Comparison of ENCODE assay signal across 21 cellular contexts in genomic region chr2:235710933-235711332, GRCh38.
A peak's percentile ranks its signal among the peaks of the same experiment; 100 is the strongest.
DNase-seq lines count a peak whose midpoint lies in the region; ATAC-seq, FAIRE-seq and TF ChIP-seq lines count a peak whose summit lies in the region.
"Had no signal": no experiment of that assay in that cellular context is flagged by ENCODE, and none has a peak within 500 bp of the region (broad histone marks: within the 10 kb centered on the region; RNA-seq: fewer than 3 reads in every experiment).

No MANE protein-coding gene starts in this region.

- CTCF ChIA-PET in PC-3 (lab: Charles Lee) (no interaction called here), K562 (lab: Yijun Ruan, JAX; ENCODE audit: low intra/inter-chr PET ratio) (no interaction called here)

- H3K9me2 ChIP-seq in PC-3 (replicated peaks; ENCODE audit: low read length) (no peaks in the 10 kb centered on the region), hepatocyte (replicated peaks; ENCODE audit: insufficient read depth) (no peaks in the 10 kb centered on the region)

- H3K36me3 Mint-ChIP-seq in activated naive CD8-positive, alpha-beta T cell treated with anti-CD3 and anti-CD28 coated beads, Interleukin-2, amount 50 U/mL, for 24 hours (ENCODE audit: low read depth): no peaks in the 10 kb centered on the region
- H3K36me3 Mint-ChIP-seq: CD14-positive monocyte had no signal

- BruUV-seq in PC-3 (replicated peaks; lab: Mats Ljungman, UMichigan) (no TSS peak), K562 (replicated peaks; lab: Mats Ljungman, UMichigan) (no TSS peak)

- H3K9ac ChIP-seq in PC-3 (ENCODE audit: low read length): no peak overlapping the region
- H3K9ac ChIP-seq in K562 (ENCODE audit: insufficient read depth in 1 of 2, low read depth in 2 of 2, low read length in 2 of 2): no peak overlapping the region
- H3K9ac ChIP-seq: KMS-11 had no signal

- H3K27ac ChIP-seq in PC-3 (ENCODE audit: low read length): peak overlapping the region; percentile 96; the same call in 1 of the 2 replicates
- no peak overlapping the region for H3K27ac ChIP-seq in K562 (ENCODE audit: extremely low read depth, low read depth, low read length)
- H3K27ac ChIP-seq in hepatocyte: peak overlapping the region; percentile 97
- peak overlapping the region; percentile 43 for H3K27ac ChIP-seq in substantia nigra (ENCODE audit: low read depth, low read length, poor library complexity, severe bottlenecking)
- H3K27ac ChIP-seq: KMS-11, SJSA1 had no signal

- peaks cover 85% of the 10 kb centered on the region for H3K79me2 ChIP-seq in PC-3 (ENCODE audit: low read length)
- H3K79me2 ChIP-seq in K562 (ENCODE audit: control insufficient read depth, insufficient read depth, low read length): peaks cover 5% of the 10 kb centered on the region; the same call in 2 of the 3 replicates
- H3K79me2 ChIP-seq in hepatocyte: peaks cover 23% of the 10 kb centered on the region

- no peak for DNase-seq in PC-3
- no peak for DNase-seq in K562 (ENCODE audit: extremely low read depth in 1 of 4, low spot score in 3 of 4)
- no peak for DNase-seq in hepatocyte (ENCODE audit: low spot score)
- no peak for DNase-seq in substantia nigra (lab: John Stamatoyannopoulos, UW)
- no peak for DNase-seq in SHP77 treated with DMSO at 0.1 percent for 48 hours (lab: John Stamatoyannopoulos, UW)
- no peak for DNase-seq in activated naive CD8-positive, alpha-beta T cell treated with anti-CD3 and anti-CD28 coated beads, Interleukin-2, amount 50 U/mL, for 24 hours
- no peak for DNase-seq in NOMO-1 treated with dmso at 0.1 percent for 144 hours (lab: John Stamatoyannopoulos, UW; ENCODE audit: unreplicated experiment)
- no peak for DNase-seq in COLO668 (lab: John Stamatoyannopoulos, UW; ENCODE audit: unreplicated experiment)
- DNase-seq: EL, GF-D8, GOT3, NCI-H1105, NCI-H1694, NCI-H2171, NCI-H526 had no signal

- POLR2A ChIA-PET in PC-3 (lab: Charles Lee; ENCODE audit: unreplicated experiment): no interaction called here
- POLR2A ChIA-PET in K562 (lab: Yijun Ruan, JAX): no interaction called here

- H3K9me3 Mint-ChIP-seq in activated naive CD8-positive, alpha-beta T cell treated with anti-CD3 and anti-CD28 coated beads, Interleukin-2, amount 50 U/mL, for 24 hours: no peaks in the 10 kb centered on the region
- H3K9me3 Mint-ChIP-seq: CD14-positive monocyte had no signal

- FAIRE-seq in K562 (lab: Jason Lieb, UNC): no peak
- FAIRE-seq: A549 had no signal

- H3K4me3 ChIP-seq in PC-3 (ENCODE audit: low read length): no peak overlapping the region
- no peak overlapping the region for H3K4me3 ChIP-seq in K562
- H3K4me3 ChIP-seq in hepatocyte: no peak overlapping the region
- H3K4me3 ChIP-seq: A549, SJSA1 had no signal

- no peak overlapping the region for H3K27ac Mint-ChIP-seq in activated naive CD8-positive, alpha-beta T cell treated with anti-CD3 and anti-CD28 coated beads, Interleukin-2, amount 50 U/mL, for 24 hours
- H3K27ac Mint-ChIP-seq: B cell, CD14-positive monocyte had no signal

- H3K4me3 Mint-ChIP-seq in activated naive CD8-positive, alpha-beta T cell treated with anti-CD3 and anti-CD28 coated beads, Interleukin-2, amount 50 U/mL, for 24 hours: no peak overlapping the region
- H3K4me3 Mint-ChIP-seq: B cell, CD14-positive monocyte had no signal

- no peaks in the 10 kb centered on the region for H4K20me1 ChIP-seq in PC-3 (ENCODE audit: low read length)
- H4K20me1 ChIP-seq in K562 (replicated peaks; ENCODE audit: control insufficient read depth, insufficient read depth, low read length): peaks cover 13% of the 10 kb centered on the region
- H4K20me1 ChIP-seq in hepatocyte (ENCODE audit: insufficient read depth, poor library complexity, severe bottlenecking): no peaks in the 10 kb centered on the region

- no peak for TF ChIP-seq CTCF in PC-3 (conservative IDR thresholded peaks at IDR 0.05; ENCODE audit: low read depth, low read length)
- TF ChIP-seq CTCF in K562 (IDR thresholded peaks at IDR 0.05 in 2 of 3, conservative IDR thresholded peaks at IDR 0.05 in 1 of 3; ENCODE audit: insufficient read depth in 2 of 3, low read depth in 1 of 3, low read length in 3 of 3): no peak
- no peak for TF ChIP-seq CTCF in hepatocyte (IDR thresholded peaks at IDR 0.05; ENCODE audit: poor library complexity)

- ATAC-seq in PC-3: no peak
- no peak for ATAC-seq in K562
- no peak for ATAC-seq in activated naive CD8-positive, alpha-beta T cell treated with anti-CD3 and anti-CD28 coated beads, Interleukin-2, amount 50 U/mL, for 24 hours
- ATAC-seq: A549, HCT116 had no signal

- H3K9me1 ChIP-seq in K562 (ENCODE audit: control insufficient read depth, insufficient read depth, low read length): peaks cover 3% of the 10 kb centered on the region

- H3K9me3 ChIP-seq in PC-3 (ENCODE audit: low read length): no peaks in the 10 kb centered on the region
- H3K9me3 ChIP-seq in K562 (replicated peaks; ENCODE audit: control insufficient read depth, insufficient read depth, low read depth, low read length): no peaks in the 10 kb centered on the region
- H3K9me3 ChIP-seq in hepatocyte (ENCODE audit: low read depth): no peaks in the 10 kb centered on the region
- H3K9me3 ChIP-seq: A549, SJSA1 had no signal

- TF ChIP-seq EP300 in K562 (IDR thresholded peaks at IDR 0.05; ENCODE audit: low read length): no peak

- TF ChIP-seq POLR2A in K562 (conservative IDR thresholded peaks at IDR 0.05): no peak

- H2AFZ ChIP-seq in PC-3 (ENCODE audit: low read length) (no peak overlapping the region), K562 (ENCODE audit: low read depth, low read length) (no peak overlapping the region), hepatocyte (no peak overlapping the region)

- H3F3A ChIP-seq in PC-3 (ENCODE audit: low read length, unreplicated experiment): no peaks in the 10 kb centered on the region

- in situ Hi-C loops in K562 (cut with MboI): no loop called here

- no peak overlapping the region for H3K4me2 ChIP-seq in PC-3 (ENCODE audit: low read length)
- H3K4me2 ChIP-seq in K562 (ENCODE audit: insufficient read depth, low read length): no peak overlapping the region
- H3K4me2 ChIP-seq in hepatocyte: no peak overlapping the region
- H3K4me2 ChIP-seq: A549, KMS-11 had no signal

- H3K4me1 ChIP-seq in PC-3 (ENCODE audit: insufficient read depth, low read length): peaks cover 43% of the 10 kb centered on the region
- peaks cover 0 to 4% of the 10 kb centered on the region in 2 experiments; a peak in 2 of 5 replicates for H3K4me1 ChIP-seq in K562 (replicated peaks in 1 of 2; ENCODE audit: control insufficient read depth in 2 of 2, insufficient read depth in 2 of 2, low read length in 2 of 2)
- peaks cover 11% of the 10 kb centered on the region for H3K4me1 ChIP-seq in hepatocyte (ENCODE audit: insufficient read depth)

- no peaks in the 10 kb centered on the region for H3K27me3 Mint-ChIP-seq in activated naive CD8-positive, alpha-beta T cell treated with anti-CD3 and anti-CD28 coated beads, Interleukin-2, amount 50 U/mL, for 24 hours

- H3K4me1 Mint-ChIP-seq in activated naive CD8-positive, alpha-beta T cell treated with anti-CD3 and anti-CD28 coated beads, Interleukin-2, amount 50 U/mL, for 24 hours: no peaks in the 10 kb centered on the region
- H3K4me1 Mint-ChIP-seq: B cell, CD14-positive monocyte had no signal

- no peak for TF ChIP-seq RAD21 in K562 (CRISPR knock-in tag; conservative IDR thresholded peaks at IDR 0.05 in 1 of 2, IDR thresholded peaks at IDR 0.05 in 1 of 2)

- H3K36me3 ChIP-seq in PC-3 (ENCODE audit: low read depth, low read length): peaks cover 6% of the 10 kb centered on the region; the same call in 1 of the 2 replicates
- H3K36me3 ChIP-seq in K562 (ENCODE audit: control insufficient read depth, insufficient read depth, low read length): peaks cover 13% of the 10 kb centered on the region; the same call in 2 of the 3 replicates
- no peaks in the 10 kb centered on the region for H3K36me3 ChIP-seq in hepatocyte (replicated peaks; ENCODE audit: insufficient read depth, low read depth)

- H3K27me3 ChIP-seq in PC-3 (ENCODE audit: low read length) (no peaks in the 10 kb centered on the region), K562 (ENCODE audit: control insufficient read depth in 2 of 2, insufficient read depth in 2 of 2, low read length in 2 of 2) (no peaks in the 10 kb centered on the region), hepatocyte (no peaks in the 10 kb centered on the region)
- H3K27me3 ChIP-seq: SJSA1 had no signal

- WGBS in K562 (ENCODE audit: insufficient coverage, low coverage, missing lambda C conversion rate): 92% methylated on average over 9 of the region's 11 CpGs
- WGBS in hepatocyte (ENCODE audit: low lambda C conversion rate, missing lambda C conversion rate): 98% methylated on average over 11 of the region's 11 CpGs

- intact Hi-C loops in PC-3 (cut with micrococcal nuclease): no loop called here
- intact Hi-C loops in K562 (cut with micrococcal nuclease): no loop called here

TF ChIP-seq in K562, 482 proteins besides CTCF, POLR2A, EP300 and RAD21:
- TF ChIP-seq CAMTA2 (CRISPR knock-in tag; conservative IDR thresholded peaks at IDR 0.05) (no peak), E2F4 (CRISPR knock-in tag; IDR thresholded peaks at IDR 0.05; ENCODE audit: low read depth) (no peak), EWSR1 (IDR thresholded peaks at IDR 0.05; ENCODE audit: borderline replicate concordance, low read depth, partially characterized antibody) (no peak), ZC3H11A (IDR thresholded peaks at IDR 0.05; ENCODE audit: low read depth, low read length) (no peak), ZZZ3 (IDR thresholded peaks at IDR 0.05) (no peak), RBM25 (IDR thresholded peaks at IDR 0.05; ENCODE audit: low read depth, low read length, severe bottlenecking) (peak; percentile 27)
TF ChIP-seq in K562: peak in this region for 1.
